Comparison of ENCODE assay signal across 8 cellular contexts in genomic region chr5:124806026-124806856, GRCh38. TPM values are rescaled to one million over a fixed set of nuclear protein-coding genes. Genes with fewer than 3 reads are reported as not detected.
DNase-seq lines count a peak whose midpoint lies in the region; ATAC-seq, FAIRE-seq and TF ChIP-seq lines count a peak whose summit lies in the region.

No MANE protein-coding gene starts in this region.

- intact Hi-C loops in prostate gland (cut with DNase I), result no loop called here

- H3K4me3 ChIP-seq in cardiac muscle cell (no peak overlapping the region), prostate gland (no peak overlapping the region)

- TF ChIP-seq CTCF in cardiac muscle cell (IDR thresholded peaks at IDR 0.05; ENCODE audit: low read depth, low read length) (no peak), prostate gland (IDR thresholded peaks at IDR 0.05) (no peak)

- H3K36me3 ChIP-seq in cardiac muscle cell (no peaks in the 10 kb centered on the region), prostate gland (no peaks in the 10 kb centered on the region)

- no peak for FAIRE-seq in GM12892 (lab: Jason Lieb, UNC)

- TF ChIP-seq POLR2A in prostate gland (IDR thresholded peaks at IDR 0.05) (no peak), GM12892 (IDR thresholded peaks at IDR 0.05; ENCODE audit: low read depth, low read length) (no peak)

- H3K4me1 ChIP-seq in cardiac muscle cell (ENCODE audit: low read depth), result peaks cover 14% of the 10 kb centered on the region
- no peaks in the 10 kb centered on the region for H3K4me1 ChIP-seq in prostate gland (replicated peaks)

- H3K27ac ChIP-seq in cardiac muscle cell (peak overlapping the region; percentile 85), prostate gland (no peak overlapping the region)

- WGBS in prostate gland, result 41% methylated on average over 11 of the region's 11 CpGs

- DNase-seq in NCI-H1105 (lab: John Stamatoyannopoulos, UW) (peak; percentile 88), SK-N-DZ (ENCODE audit: low spot score) (peak; percentile 82), cardiac muscle cell (ENCODE audit: low read depth in 1 of 2, low spot score in 1 of 2) (peak; percentile 92 to 94), prostate gland (ENCODE audit: low spot score) (peak; percentile 84), 8988T (no peak), GM12892 (ENCODE audit: insufficient read length) (no peak)

- H3K27me3 ChIP-seq in cardiac muscle cell (no peaks in the 10 kb centered on the region), prostate gland (replicated peaks; ENCODE audit: insufficient read depth) (no peaks in the 10 kb centered on the region)

- H3K9me3 ChIP-seq in cardiac muscle cell (ENCODE audit: low read depth), result no peaks in the 10 kb centered on the region
- no peaks in the 10 kb centered on the region for H3K9me3 ChIP-seq in prostate gland

- no peak for ATAC-seq in HG03280 (IDR thresholded peaks at IDR 0.05; ENCODE audit: unreplicated experiment)
- no peak for ATAC-seq in GM19023 (IDR thresholded peaks at IDR 0.05; ENCODE audit: unreplicated experiment)

RNA-seq across cellular contexts. Expression of gene ZNF608, which starts 59.8 kb away (rescaled TPM):
- polyA plus RNA-seq in SK-N-DZ (2014; cell fraction: cytosol; rRNA removed), result 13.7 and 15.4 TPM in 2 replicates
- polyA plus RNA-seq in SK-N-DZ (2014; cell fraction: nucleus; rRNA removed), result 19.6 and 20.5 TPM in 2 replicates
- 75.0 and 115 TPM in 2 replicates for total RNA-seq in cardiac muscle cell
- 39.9 and 61.3 TPM in 2 replicates for polyA plus RNA-seq in cardiac muscle cell
- total RNA-seq in prostate gland, result 10 to 100 TPM; 22.6 to 25.3 TPM
- 12.9 TPM for polyA plus RNA-seq in GM12892 (2012; ENCODE audit: missing spikeins)

Comparison
In these comparisons a context has a peak if more than half of its experiments do, and no peak if none do; other contexts are left out.
1. DNase-seq: peak in NCI-H1105 (single experiment), SK-N-DZ (single experiment), cardiac muscle cell (2 of 2) and prostate gland (single experiment); none in 8988T (single experiment) and GM12892 (single experiment).